In the genomic region with DNA sequence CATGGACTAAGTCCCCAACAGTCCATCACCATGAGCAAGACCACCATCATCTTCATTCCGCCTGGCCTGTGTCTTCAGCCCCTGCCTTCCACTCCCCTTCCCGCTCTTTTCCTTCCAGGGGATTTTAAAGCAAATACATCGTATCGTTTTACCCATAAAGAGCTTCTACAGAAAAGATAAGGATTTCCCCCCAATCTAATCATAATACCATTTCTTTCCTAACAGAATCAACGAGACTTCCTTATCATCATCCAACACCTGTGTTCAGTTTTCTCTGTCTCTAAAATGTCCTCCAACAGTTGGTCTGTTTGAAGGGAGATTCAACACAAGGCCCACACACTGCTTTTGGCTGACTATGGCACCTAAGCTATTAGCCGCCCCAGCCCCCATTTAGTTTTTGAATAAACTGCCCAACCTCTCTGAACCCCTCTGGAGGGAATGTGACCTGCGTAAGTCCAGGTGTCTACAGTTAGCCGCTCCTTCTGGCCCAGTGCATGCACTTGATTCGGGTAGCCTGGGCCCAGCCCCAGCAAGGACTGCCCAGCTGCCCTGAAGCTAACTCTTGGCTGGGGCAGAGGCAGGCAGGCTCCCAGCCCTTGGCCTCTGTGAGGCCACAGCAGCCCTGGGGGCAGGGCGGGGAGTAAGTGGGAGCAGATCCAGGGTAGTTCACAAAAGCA, we compare ENCODE assay signal across 1 cellular context.
TF ChIP-seq lines count a peak whose summit lies in the region.

No MANE protein-coding gene starts in this region.

TF ChIP-seq in K562, 482 proteins besides CTCF, POLR2A, EP300 and RAD21 (continued from another document and continues in another):
- TF ChIP-seq, protein P1, sequence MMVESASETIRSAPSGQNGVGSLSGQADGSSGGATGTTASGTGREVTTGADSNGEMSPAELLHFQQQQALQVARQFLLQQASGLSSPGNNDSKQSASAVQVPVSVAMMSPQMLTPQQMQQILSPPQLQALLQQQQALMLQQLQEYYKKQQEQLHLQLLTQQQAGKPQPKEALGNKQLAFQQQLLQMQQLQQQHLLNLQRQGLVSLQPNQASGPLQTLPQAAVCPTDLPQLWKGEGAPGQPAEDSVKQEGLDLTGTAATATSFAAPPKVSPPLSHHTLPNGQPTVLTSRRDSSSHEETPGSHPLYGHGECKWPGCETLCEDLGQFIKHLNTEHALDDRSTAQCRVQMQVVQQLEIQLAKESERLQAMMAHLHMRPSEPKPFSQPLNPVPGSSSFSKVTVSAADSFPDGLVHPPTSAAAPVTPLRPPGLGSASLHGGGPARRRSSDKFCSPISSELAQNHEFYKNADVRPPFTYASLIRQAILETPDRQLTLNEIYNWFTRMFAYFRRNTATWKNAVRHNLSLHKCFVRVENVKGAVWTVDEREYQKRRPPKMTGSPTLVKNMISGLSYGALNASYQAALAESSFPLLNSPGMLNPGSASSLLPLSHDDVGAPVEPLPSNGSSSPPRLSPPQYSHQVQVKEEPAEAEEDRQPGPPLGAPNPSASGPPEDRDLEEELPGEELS (CRISPR knock-in tag; IDR thresholded peaks at IDR 0.05; ENCODE audit: borderline replicate concordance): no peak
- TF ChIP-seq RBM14 (IDR thresholded peaks at IDR 0.05; ENCODE audit: borderline replicate concordance, insufficient read depth, low read depth, low read length): no peak
- TF ChIP-seq NONO (IDR thresholded peaks at IDR 0.05; ENCODE audit: low read depth in 2 of 2, low read length in 1 of 2): no peak
- TF ChIP-seq ZBTB1 (CRISPR knock-in tag; IDR thresholded peaks at IDR 0.05; ENCODE audit: borderline replicate concordance, low read depth): no peak
- TF ChIP-seq BDP1 (IDR thresholded peaks at IDR 0.05; ENCODE audit: insufficient read depth, insufficient read length): no peak
- TF ChIP-seq SMAD1 (IDR thresholded peaks at IDR 0.05; ENCODE audit: low read depth, low read length, partially characterized antibody): no peak
- no peak for TF ChIP-seq ZNF263 (CRISPR knock-in tag; IDR thresholded peaks at IDR 0.05; ENCODE audit: borderline replicate concordance)
- no peak for TF ChIP-seq ELF2 (CRISPR knock-in tag; IDR thresholded peaks at IDR 0.05)
- TF ChIP-seq, protein P2, sequence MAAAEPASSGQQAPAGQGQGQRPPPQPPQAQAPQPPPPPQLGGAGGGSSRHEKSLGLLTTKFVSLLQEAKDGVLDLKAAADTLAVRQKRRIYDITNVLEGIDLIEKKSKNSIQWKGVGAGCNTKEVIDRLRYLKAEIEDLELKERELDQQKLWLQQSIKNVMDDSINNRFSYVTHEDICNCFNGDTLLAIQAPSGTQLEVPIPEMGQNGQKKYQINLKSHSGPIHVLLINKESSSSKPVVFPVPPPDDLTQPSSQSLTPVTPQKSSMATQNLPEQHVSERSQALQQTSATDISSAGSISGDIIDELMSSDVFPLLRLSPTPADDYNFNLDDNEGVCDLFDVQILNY (CRISPR knock-in tag; IDR thresholded peaks at IDR 0.05): no peak
- TF ChIP-seq CREB1 (IDR thresholded peaks at IDR 0.05): no peak
- TF ChIP-seq CREB1 (CRISPR knock-in tag; IDR thresholded peaks at IDR 0.05): no peak
- peak; percentile 69 for TF ChIP-seq POLR2AphosphoS5 (IDR thresholded peaks at IDR 0.05; ENCODE audit: control insufficient read depth, insufficient read depth, low read depth, low read length)
- no peak for TF ChIP-seq CCNT2 (IDR thresholded peaks at IDR 0.05; ENCODE audit: borderline replicate concordance, extremely low read depth, insufficient read length, low read depth, low read length)
- 0 out of 2 replicates have a peak, but pooled peaks have one; percentile 31 for TF ChIP-seq ZNF134 (CRISPR knock-in tag; conservative IDR thresholded peaks at IDR 0.05)
- peak; percentile 96 for TF ChIP-seq SMARCA4 (IDR thresholded peaks at IDR 0.05)
- TF ChIP-seq, protein P3, sequence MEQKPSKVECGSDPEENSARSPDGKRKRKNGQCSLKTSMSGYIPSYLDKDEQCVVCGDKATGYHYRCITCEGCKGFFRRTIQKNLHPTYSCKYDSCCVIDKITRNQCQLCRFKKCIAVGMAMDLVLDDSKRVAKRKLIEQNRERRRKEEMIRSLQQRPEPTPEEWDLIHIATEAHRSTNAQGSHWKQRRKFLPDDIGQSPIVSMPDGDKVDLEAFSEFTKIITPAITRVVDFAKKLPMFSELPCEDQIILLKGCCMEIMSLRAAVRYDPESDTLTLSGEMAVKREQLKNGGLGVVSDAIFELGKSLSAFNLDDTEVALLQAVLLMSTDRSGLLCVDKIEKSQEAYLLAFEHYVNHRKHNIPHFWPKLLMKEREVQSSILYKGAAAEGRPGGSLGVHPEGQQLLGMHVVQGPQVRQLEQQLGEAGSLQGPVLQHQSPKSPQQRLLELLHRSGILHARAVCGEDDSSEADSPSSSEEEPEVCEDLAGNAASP (IDR thresholded peaks at IDR 0.05): no peak
- TF ChIP-seq GABPA (tag; conservative IDR thresholded peaks at IDR 0.05; ENCODE audit: low read depth): no peak
- TF ChIP-seq ZNF764 (CRISPR knock-in tag; IDR thresholded peaks at IDR 0.05; ENCODE audit: low read depth): no peak
- no peak for TF ChIP-seq FOXA1 (IDR thresholded peaks at IDR 0.05; ENCODE audit: borderline replicate concordance)
- TF ChIP-seq ZBTB8A (IDR thresholded peaks at IDR 0.05; ENCODE audit: partially characterized antibody): no peak
- TF ChIP-seq MECOM (CRISPR knock-in tag; IDR thresholded peaks at IDR 0.05): no peak
- no peak for TF ChIP-seq ZNF57 (CRISPR knock-in tag; IDR thresholded peaks at IDR 0.05)
- TF ChIP-seq, protein P4, sequence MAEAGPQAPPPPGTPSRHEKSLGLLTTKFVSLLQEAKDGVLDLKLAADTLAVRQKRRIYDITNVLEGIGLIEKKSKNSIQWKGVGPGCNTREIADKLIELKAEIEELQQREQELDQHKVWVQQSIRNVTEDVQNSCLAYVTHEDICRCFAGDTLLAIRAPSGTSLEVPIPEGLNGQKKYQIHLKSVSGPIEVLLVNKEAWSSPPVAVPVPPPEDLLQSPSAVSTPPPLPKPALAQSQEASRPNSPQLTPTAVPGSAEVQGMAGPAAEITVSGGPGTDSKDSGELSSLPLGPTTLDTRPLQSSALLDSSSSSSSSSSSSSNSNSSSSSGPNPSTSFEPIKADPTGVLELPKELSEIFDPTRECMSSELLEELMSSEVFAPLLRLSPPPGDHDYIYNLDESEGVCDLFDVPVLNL (CRISPR knock-in tag; IDR thresholded peaks at IDR 0.05; ENCODE audit: low read depth): no peak
- TF ChIP-seq, protein P5, sequence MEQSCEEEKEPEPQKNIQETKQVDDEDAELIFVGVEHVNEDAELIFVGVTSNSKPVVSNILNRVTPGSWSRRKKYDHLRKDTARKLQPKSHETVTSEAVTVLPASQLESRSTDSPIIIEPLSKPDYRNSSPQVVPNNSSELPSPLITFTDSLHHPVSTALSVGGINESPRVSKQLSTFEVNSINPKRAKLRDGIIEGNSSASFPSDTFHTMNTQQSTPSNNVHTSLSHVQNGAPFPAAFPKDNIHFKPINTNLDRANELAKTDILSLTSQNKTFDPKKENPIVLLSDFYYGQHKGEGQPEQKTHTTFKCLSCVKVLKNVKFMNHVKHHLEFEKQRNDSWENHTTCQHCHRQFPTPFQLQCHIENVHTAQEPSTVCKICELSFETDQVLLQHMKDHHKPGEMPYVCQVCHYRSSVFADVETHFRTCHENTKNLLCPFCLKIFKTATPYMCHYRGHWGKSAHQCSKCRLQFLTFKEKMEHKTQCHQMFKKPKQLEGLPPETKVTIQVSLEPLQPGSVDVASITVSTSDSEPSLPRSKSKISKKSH (CRISPR knock-in tag; IDR thresholded peaks at IDR 0.05): no peak
- TF ChIP-seq ZNF589 (CRISPR knock-in tag; IDR thresholded peaks at IDR 0.05; ENCODE audit: low read depth): 0 out of 2 replicates have a peak, but pooled peaks have one; percentile 17
- TF ChIP-seq ZNF584 (CRISPR knock-in tag; IDR thresholded peaks at IDR 0.05; ENCODE audit: low read depth): no peak
- peak; percentile 61; the same call in 1 of the 2 replicates for TF ChIP-seq ZNF76 (CRISPR knock-in tag; IDR thresholded peaks at IDR 0.05; ENCODE audit: borderline replicate concordance)
- TF ChIP-seq SMAD3 (CRISPR knock-in tag; conservative IDR thresholded peaks at IDR 0.05): no peak
- TF ChIP-seq ZZZ3 (IDR thresholded peaks at IDR 0.05): no peak
- no peak for TF ChIP-seq BMI1 (IDR thresholded peaks at IDR 0.05; ENCODE audit: low read length)
- TF ChIP-seq KLF1 (tag; IDR thresholded peaks at IDR 0.05): no peak
- TF ChIP-seq FIP1L1 (IDR thresholded peaks at IDR 0.05; ENCODE audit: low read depth, low read length, poor library complexity, severe bottlenecking): no peak
- TF ChIP-seq DACH1 (IDR thresholded peaks at IDR 0.05; ENCODE audit: partially characterized antibody): peak; percentile 78
- TF ChIP-seq ZNF695 (CRISPR knock-in tag; IDR thresholded peaks at IDR 0.05): no peak
- no peak for TF ChIP-seq ZNF146 (CRISPR knock-in tag; IDR thresholded peaks at IDR 0.05; ENCODE audit: unreplicated experiment)
- TF ChIP-seq, protein P6, sequence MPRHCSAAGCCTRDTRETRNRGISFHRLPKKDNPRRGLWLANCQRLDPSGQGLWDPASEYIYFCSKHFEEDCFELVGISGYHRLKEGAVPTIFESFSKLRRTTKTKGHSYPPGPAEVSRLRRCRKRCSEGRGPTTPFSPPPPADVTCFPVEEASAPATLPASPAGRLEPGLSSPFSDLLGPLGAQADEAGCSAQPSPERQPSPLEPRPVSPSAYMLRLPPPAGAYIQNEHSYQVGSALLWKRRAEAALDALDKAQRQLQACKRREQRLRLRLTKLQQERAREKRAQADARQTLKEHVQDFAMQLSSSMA (CRISPR knock-in tag; IDR thresholded peaks at IDR 0.05): no peak
- TF ChIP-seq ZSCAN29 (IDR thresholded peaks at IDR 0.05): no peak
- TF ChIP-seq, protein P7, sequence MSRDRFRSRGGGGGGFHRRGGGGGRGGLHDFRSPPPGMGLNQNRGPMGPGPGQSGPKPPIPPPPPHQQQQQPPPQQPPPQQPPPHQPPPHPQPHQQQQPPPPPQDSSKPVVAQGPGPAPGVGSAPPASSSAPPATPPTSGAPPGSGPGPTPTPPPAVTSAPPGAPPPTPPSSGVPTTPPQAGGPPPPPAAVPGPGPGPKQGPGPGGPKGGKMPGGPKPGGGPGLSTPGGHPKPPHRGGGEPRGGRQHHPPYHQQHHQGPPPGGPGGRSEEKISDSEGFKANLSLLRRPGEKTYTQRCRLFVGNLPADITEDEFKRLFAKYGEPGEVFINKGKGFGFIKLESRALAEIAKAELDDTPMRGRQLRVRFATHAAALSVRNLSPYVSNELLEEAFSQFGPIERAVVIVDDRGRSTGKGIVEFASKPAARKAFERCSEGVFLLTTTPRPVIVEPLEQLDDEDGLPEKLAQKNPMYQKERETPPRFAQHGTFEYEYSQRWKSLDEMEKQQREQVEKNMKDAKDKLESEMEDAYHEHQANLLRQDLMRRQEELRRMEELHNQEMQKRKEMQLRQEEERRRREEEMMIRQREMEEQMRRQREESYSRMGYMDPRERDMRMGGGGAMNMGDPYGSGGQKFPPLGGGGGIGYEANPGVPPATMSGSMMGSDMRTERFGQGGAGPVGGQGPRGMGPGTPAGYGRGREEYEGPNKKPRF (IDR thresholded peaks at IDR 0.05; ENCODE audit: low read depth, low read length): no peak
- no peak for TF ChIP-seq ZNF224 (CRISPR knock-in tag; IDR thresholded peaks at IDR 0.05)
- no peak for TF ChIP-seq PRPF4 (IDR thresholded peaks at IDR 0.05; ENCODE audit: insufficient read depth, low read depth, low read length, poor library complexity, severe bottlenecking)
- TF ChIP-seq, protein P8, sequence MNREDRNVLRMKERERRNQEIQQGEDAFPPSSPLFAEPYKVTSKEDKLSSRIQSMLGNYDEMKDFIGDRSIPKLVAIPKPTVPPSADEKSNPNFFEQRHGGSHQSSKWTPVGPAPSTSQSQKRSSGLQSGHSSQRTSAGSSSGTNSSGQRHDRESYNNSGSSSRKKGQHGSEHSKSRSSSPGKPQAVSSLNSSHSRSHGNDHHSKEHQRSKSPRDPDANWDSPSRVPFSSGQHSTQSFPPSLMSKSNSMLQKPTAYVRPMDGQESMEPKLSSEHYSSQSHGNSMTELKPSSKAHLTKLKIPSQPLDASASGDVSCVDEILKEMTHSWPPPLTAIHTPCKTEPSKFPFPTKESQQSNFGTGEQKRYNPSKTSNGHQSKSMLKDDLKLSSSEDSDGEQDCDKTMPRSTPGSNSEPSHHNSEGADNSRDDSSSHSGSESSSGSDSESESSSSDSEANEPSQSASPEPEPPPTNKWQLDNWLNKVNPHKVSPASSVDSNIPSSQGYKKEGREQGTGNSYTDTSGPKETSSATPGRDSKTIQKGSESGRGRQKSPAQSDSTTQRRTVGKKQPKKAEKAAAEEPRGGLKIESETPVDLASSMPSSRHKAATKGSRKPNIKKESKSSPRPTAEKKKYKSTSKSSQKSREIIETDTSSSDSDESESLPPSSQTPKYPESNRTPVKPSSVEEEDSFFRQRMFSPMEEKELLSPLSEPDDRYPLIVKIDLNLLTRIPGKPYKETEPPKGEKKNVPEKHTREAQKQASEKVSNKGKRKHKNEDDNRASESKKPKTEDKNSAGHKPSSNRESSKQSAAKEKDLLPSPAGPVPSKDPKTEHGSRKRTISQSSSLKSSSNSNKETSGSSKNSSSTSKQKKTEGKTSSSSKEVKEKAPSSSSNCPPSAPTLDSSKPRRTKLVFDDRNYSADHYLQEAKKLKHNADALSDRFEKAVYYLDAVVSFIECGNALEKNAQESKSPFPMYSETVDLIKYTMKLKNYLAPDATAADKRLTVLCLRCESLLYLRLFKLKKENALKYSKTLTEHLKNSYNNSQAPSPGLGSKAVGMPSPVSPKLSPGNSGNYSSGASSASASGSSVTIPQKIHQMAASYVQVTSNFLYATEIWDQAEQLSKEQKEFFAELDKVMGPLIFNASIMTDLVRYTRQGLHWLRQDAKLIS (CRISPR knock-in tag; IDR thresholded peaks at IDR 0.05): no peak
- no peak for TF ChIP-seq SAP30 (IDR thresholded peaks at IDR 0.05; ENCODE audit: borderline replicate concordance, insufficient read depth, low read depth, low read length, poor library complexity, severe bottlenecking)
- no peak for TF ChIP-seq YBX1 (IDR thresholded peaks at IDR 0.05)
- TF ChIP-seq RAD51 (IDR thresholded peaks at IDR 0.05; ENCODE audit: borderline replicate concordance, low read depth): no peak; the same call in 1 of the 2 replicates
- peak in 1 of 2 experiments; percentile 84; a peak in 2 of 4 replicates for TF ChIP-seq TBL1XR1 (IDR thresholded peaks at IDR 0.05; ENCODE audit: low read length in 2 of 2)
- no peak for TF ChIP-seq ZNF79 (CRISPR knock-in tag; IDR thresholded peaks at IDR 0.05; ENCODE audit: low read depth)
- no peak for TF ChIP-seq ZBED1 (IDR thresholded peaks at IDR 0.05)
- no peak for TF ChIP-seq SREBF1 (IDR thresholded peaks at IDR 0.05; ENCODE audit: borderline replicate concordance, low read depth, low read length)
- peak; percentile 86 for TF ChIP-seq MTA2 (IDR thresholded peaks at IDR 0.05; ENCODE audit: low read depth)
- no peak for TF ChIP-seq HNRNPLL (IDR thresholded peaks at IDR 0.05; ENCODE audit: low read depth, low read length, poor library complexity, severe bottlenecking)
- peak; percentile 83 for TF ChIP-seq FOXM1 (IDR thresholded peaks at IDR 0.05; ENCODE audit: low read depth)
- TF ChIP-seq FOXM1 (CRISPR knock-in tag; IDR thresholded peaks at IDR 0.05; ENCODE audit: low read depth): no peak
- TF ChIP-seq EHMT2 (IDR thresholded peaks at IDR 0.05): no peak
- TF ChIP-seq KLF13 (tag; IDR thresholded peaks at IDR 0.05; ENCODE audit: borderline replicate concordance, low read depth): no peak
- TF ChIP-seq NCOA1 (IDR thresholded peaks at IDR 0.05; ENCODE audit: low read depth): peak; percentile 83; the same call in 1 of the 2 replicates
- no peak for TF ChIP-seq SRSF3 (IDR thresholded peaks at IDR 0.05; ENCODE audit: insufficient read depth, low read length)
- peak; percentile 80 for TF ChIP-seq STAT5A (IDR thresholded peaks at IDR 0.05; ENCODE audit: borderline replicate concordance, low read length)
- TF ChIP-seq ZFX (CRISPR knock-in tag; IDR thresholded peaks at IDR 0.05): peak; percentile 84
- peak; percentile 80 for TF ChIP-seq RBBP5 (IDR thresholded peaks at IDR 0.05; ENCODE audit: borderline replicate concordance, insufficient read depth, low read length, poor library complexity, severe bottlenecking)
